ENCODE assay signal across 27 cellular contexts in the genomic region with DNA sequence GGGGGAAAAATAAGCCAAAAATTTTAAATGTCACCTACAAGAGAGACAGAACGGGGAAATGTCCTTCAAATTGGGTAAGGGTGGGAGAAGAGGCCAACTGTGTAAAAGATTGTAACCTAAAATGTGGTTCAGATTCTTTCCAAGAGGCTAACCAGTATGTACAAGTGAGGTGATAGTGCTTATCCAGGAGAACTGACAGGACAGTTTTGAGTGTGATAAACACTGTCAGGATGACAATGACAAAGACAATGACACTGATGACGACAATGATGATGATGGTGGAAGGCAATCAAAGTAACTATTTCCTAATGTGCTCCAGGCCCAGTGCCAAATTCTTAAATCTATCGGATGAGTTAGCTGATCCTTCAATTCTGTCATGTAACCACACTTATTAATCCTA.
"Had no signal": no experiment of that assay in that cellular context is flagged by ENCODE, and none has a peak within 500 bp of the region (broad histone marks: within the 10 kb centered on the region; RNA-seq: fewer than 3 reads in every experiment).

No MANE protein-coding gene starts in this region.

- DNase-seq: activated B cell treated with CpG ODN at 0.5 μM for 24 hours; activated CD4-positive, alpha-beta T cell treated with anti-CD3 and anti-CD28 coated beads, Interleukin-2, amount 50 U/mL, for 1 hour; activated CD8-positive, alpha-beta T cell treated with anti-CD3 and anti-CD28 coated beads for 36 hours; activated gamma-delta T cell treated with Interleukin-2 at 50 U/mL for 16 hours; activated T-cell treated with anti-CD3 and anti-CD28 coated beads, Interleukin-2, amount 50 U/mL, for 4 hours; anterior cingulate cortex; dermis blood vessel endothelial cell; effector CD4-positive, alpha-beta T cell; immature natural killer cell; kidney; left colon; lower lobe of right lung; mesendoderm; natural killer cell; occipital lobe; psoas muscle; spleen; stimulated activated naive CD4-positive, alpha-beta T cell; tibial artery; upper lobe of right lung had no signal

- ATAC-seq: activated CD8-positive, alpha-beta T cell treated with anti-CD3 and anti-CD28 coated beads for 36 hours; activated T-cell treated with anti-CD3 and anti-CD28 coated beads, Interleukin-2, amount 50 U/mL, for 4 hours; activated T-helper 17 cell treated with anti-CD3 and anti-CD28 coated beads, Interleukin-2, amount 50 U/mL, for 72 hours; gastroesophageal sphincter; left colon; lower lobe of right lung; natural killer cell; psoas muscle; upper lobe of right lung had no signal

- H3K9me3 ChIP-seq: lower lobe of right lung, tibial artery, upper lobe of right lung had no signal

- H3K27ac ChIP-seq: epithelial cell of prostate, gastroesophageal sphincter, lower lobe of right lung, neural progenitor cell, parathyroid adenoma, psoas muscle, spleen, suprapubic skin, tibial artery, upper lobe of right lung had no signal

- H3K9ac ChIP-seq: neural progenitor cell, parathyroid adenoma had no signal

- H3K4me3 ChIP-seq: gastroesophageal sphincter, lower lobe of right lung, neural progenitor cell, psoas muscle, spleen, suprapubic skin, tibial artery, upper lobe of right lung had no signal

- H3K27me3 ChIP-seq: gastroesophageal sphincter, neural progenitor cell, spleen, suprapubic skin, tibial artery, upper lobe of right lung had no signal

- FAIRE-seq: bronchial epithelial cell had no signal

- H3K4me1 ChIP-seq: gastroesophageal sphincter, lower lobe of right lung, neural progenitor cell, parathyroid adenoma, psoas muscle, spleen, suprapubic skin, tibial artery, upper lobe of right lung had no signal
